Comparison of ENCODE assay signal across 13 cellular contexts in genomic region chr3:102866845-102867244, GRCh38.
DNase-seq lines count a peak whose midpoint lies in the region; ATAC-seq and TF ChIP-seq lines count a peak whose summit lies in the region.
"Had no signal": no experiment of that assay in that cellular context is flagged by ENCODE, and none has a peak within 500 bp of the region (broad histone marks: within the 10 kb centered on the region; RNA-seq: fewer than 3 reads in every experiment).

No MANE protein-coding gene starts in this region.

- no peak overlapping the region for H3K4me3 Mint-ChIP-seq in Calu3 (ENCODE audit: low read depth, unreplicated experiment)
- H3K4me3 Mint-ChIP-seq: B cell; CD4-positive, alpha-beta memory T cell had no signal

- H3K27ac Mint-ChIP-seq in Calu3 (ENCODE audit: unreplicated experiment): no peak overlapping the region
- H3K27ac Mint-ChIP-seq: B cell; CD4-positive, alpha-beta memory T cell had no signal

- H3K4me1 Mint-ChIP-seq in Calu3 (ENCODE audit: low read depth, unreplicated experiment): no peaks in the 10 kb centered on the region
- H3K4me1 Mint-ChIP-seq: B cell; CD4-positive, alpha-beta memory T cell had no signal

- no peak for TF ChIP-seq CTCF in Calu3 (IDR thresholded peaks at IDR 0.05; ENCODE audit: unreplicated experiment)

- BruUV-seq in Calu3 (replicated peaks; lab: Mats Ljungman, UMichigan): no TSS peak

- CTCF ChIA-PET in Calu3 (lab: Charles Lee): no interaction called here

- no peaks in the 10 kb centered on the region for H3K27me3 Mint-ChIP-seq in Calu3 (ENCODE audit: unreplicated experiment)
- H3K27me3 Mint-ChIP-seq: B cell; CD4-positive, alpha-beta memory T cell had no signal

- no peaks in the 10 kb centered on the region for H3K36me3 Mint-ChIP-seq in Calu3 (ENCODE audit: insufficient read depth, unreplicated experiment)
- H3K36me3 Mint-ChIP-seq: CD4-positive, alpha-beta memory T cell had no signal

- intact Hi-C loops in Calu3 (cut with micrococcal nuclease; ENCODE audit: unreplicated experiment): no loop called here

- H3K9me3 Mint-ChIP-seq in Calu3 (ENCODE audit: low read depth, unreplicated experiment): no peaks in the 10 kb centered on the region

- DNase-seq in renal cortical epithelial cell (ENCODE audit: low read depth) (peak; percentile 23), Calu3 (no peak)
- DNase-seq: C1 segment of cervical spinal cord; CD4-positive, alpha-beta memory T cell; DMS53; GF-D8; GOT3 had no signal

- peak; percentile 74 for ATAC-seq in GM18861 (IDR thresholded peaks at IDR 0.05; ENCODE audit: unreplicated experiment)
- peak; percentile 53 for ATAC-seq in HG02981 (IDR thresholded peaks at IDR 0.05; ENCODE audit: unreplicated experiment)
- ATAC-seq in HG03457 (IDR thresholded peaks at IDR 0.05; ENCODE audit: unreplicated experiment): peak; percentile 92
- no peak for ATAC-seq in GM18868 (IDR thresholded peaks at IDR 0.05; ENCODE audit: unreplicated experiment)
- ATAC-seq in HG03045 (IDR thresholded peaks at IDR 0.05; ENCODE audit: unreplicated experiment): no peak

Comparison
In these comparisons a context has a peak if more than half of its experiments do, and no peak if none do; other contexts are left out.
1. ATAC-seq: peak in GM18861 (single experiment), HG02981 (single experiment) and HG03457 (single experiment); none in GM18868 (single experiment) and HG03045 (single experiment).